7 cellular contexts compared by ENCODE assay signal in the genomic region with DNA sequence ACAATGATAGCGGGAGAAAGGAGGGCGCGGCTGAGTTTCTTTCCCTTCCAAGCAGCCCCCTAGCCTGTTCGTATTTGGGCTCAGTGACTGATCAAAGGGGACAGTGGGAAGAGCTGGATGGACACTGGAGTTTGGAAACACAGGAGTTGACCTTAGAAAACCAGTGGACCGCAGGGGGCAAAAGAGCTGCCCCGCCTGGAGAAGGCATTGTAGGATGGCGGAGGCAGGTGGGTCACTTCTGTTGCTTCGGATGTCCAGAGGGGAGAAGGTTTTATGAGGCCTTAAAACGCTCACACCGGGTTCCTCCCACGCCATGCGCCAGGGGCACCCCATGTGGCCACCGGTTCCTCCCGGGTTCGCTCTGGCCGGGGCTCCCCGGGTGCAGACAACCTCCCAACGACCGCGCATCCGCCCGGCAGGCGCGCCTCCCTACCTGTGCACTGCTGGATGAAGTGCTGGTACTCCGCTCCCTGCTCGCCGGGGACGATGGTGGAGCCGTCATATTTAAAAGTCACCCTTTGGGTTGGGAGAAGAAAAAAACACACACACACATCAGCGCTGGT. TPM values are rescaled to one million over a fixed set of nuclear protein-coding genes. Genes with fewer than 3 reads are reported as not detected.
A peak's percentile ranks its signal among the peaks of the same experiment; 100 is the strongest.
DNase-seq lines count a peak whose midpoint lies in the region; ATAC-seq and TF ChIP-seq lines count a peak whose summit lies in the region.

No MANE protein-coding gene starts in this region.

- no peak overlapping the region for H2BK120ac ChIP-seq in mesendoderm (ENCODE audit: low read depth, low read length)

- H4K8ac ChIP-seq in mesendoderm (ENCODE audit: low read depth, low read length) = no peak overlapping the region

- no peak overlapping the region for H2AK5ac ChIP-seq in mesendoderm (ENCODE audit: low read length)

- TF ChIP-seq EP300 in tibial nerve (IDR thresholded peaks at IDR 0.05) = no peak

- peak overlapping the region; percentile 90 for H3K56ac ChIP-seq in mesendoderm (ENCODE audit: low read length)

- DNase-seq in choroid plexus epithelial cell (ENCODE audit: low read depth) = peak; percentile 16
- no peak for DNase-seq in mesendoderm
- no peak for DNase-seq in tibial nerve (ENCODE audit: low spot score in 2 of 2)
- DNase-seq in DMS153 treated with DMSO at 0.1 percent for 48 hours (lab: John Stamatoyannopoulos, UW; ENCODE audit: unreplicated experiment) = no peak

- peaks cover 22% of the 10 kb centered on the region; the same call in 1 of the 2 replicates for H3F3A ChIP-seq in SU-DHL-6 (ENCODE audit: insufficient read depth)

- H3K4ac ChIP-seq in mesendoderm (ENCODE audit: low read depth, low read length) = peak overlapping the region; percentile 66

- H3K4me3 ChIP-seq in SU-DHL-6 (ENCODE audit: insufficient read depth, low read length, poor library complexity, severe bottlenecking) (peak overlapping the region; percentile 91), choroid plexus epithelial cell (ENCODE audit: low read depth, low read length) (peak overlapping the region; percentile 77), mesendoderm (ENCODE audit: low read length) (peak overlapping the region; percentile 81), tibial nerve (peak overlapping the region; percentile 58 to 94 (median 86))

- TF ChIP-seq CTCF in SU-DHL-6 (IDR thresholded peaks at IDR 0.05; ENCODE audit: insufficient read depth, low read length, poor library complexity, severe bottlenecking) (no peak), choroid plexus epithelial cell (conservative IDR thresholded peaks at IDR 0.05; ENCODE audit: low read depth, low read length) (no peak), tibial nerve (IDR thresholded peaks at IDR 0.05) (no peak)

- no peaks in the 10 kb centered on the region for H4K20me1 ChIP-seq in SU-DHL-6 (ENCODE audit: low read depth, low read length)

- TF ChIP-seq POLR2A in tibial nerve (IDR thresholded peaks at IDR 0.05) = no peak

- no peaks in the 10 kb centered on the region for H3K27me3 ChIP-seq in SU-DHL-6 (ENCODE audit: low read length)
- H3K27me3 ChIP-seq in mesendoderm (ENCODE audit: insufficient read depth, low read length, poor library complexity) = no peaks in the 10 kb centered on the region
- no peaks in the 10 kb centered on the region for H3K27me3 ChIP-seq in tibial nerve

- H2BK15ac ChIP-seq in mesendoderm (replicated peaks; ENCODE audit: low read depth) = no peak overlapping the region

- peaks cover 9% of the 10 kb centered on the region for H3K79me1 ChIP-seq in mesendoderm (ENCODE audit: low read length)

- peak overlapping the region; percentile 12 for H2AFZ ChIP-seq in SU-DHL-6 (ENCODE audit: low read depth, low read length, severe bottlenecking)

- H3K36me3 ChIP-seq in SU-DHL-6 (ENCODE audit: low read length) (0 out of 2 replicates have a peak, but pooled peaks cover 4% of the 10 kb centered on the region), mesendoderm (ENCODE audit: control insufficient read depth, insufficient read depth, low read length) (no peaks in the 10 kb centered on the region), tibial nerve (no peaks in the 10 kb centered on the region)

- no peak overlapping the region for H3K23ac ChIP-seq in mesendoderm (ENCODE audit: low read length)

- ATAC-seq in GM18867 (IDR thresholded peaks at IDR 0.05; ENCODE audit: unreplicated experiment) (peak; percentile 38), HG02870 (IDR thresholded peaks at IDR 0.05; ENCODE audit: unreplicated experiment) (peak; percentile 27)

- no CpG with 5 or more reads among the region's 30 CpGs for WGBS in mesendoderm (ENCODE audit: extremely low coverage, insufficient coverage, low lambda C conversion rate)
- WGBS in tibial nerve, 2 donors = 2 to 3% methylated on average over 30 of the region's 30 CpGs

- no peak overlapping the region for H4K5ac ChIP-seq in mesendoderm (ENCODE audit: low read length)

- H3K9me2 ChIP-seq in SU-DHL-6 (replicated peaks; ENCODE audit: insufficient read depth, low read length) = no peaks in the 10 kb centered on the region

- H3K27ac ChIP-seq in SU-DHL-6 (ENCODE audit: low read depth, low read length) = peak overlapping the region; percentile 66
- no peak overlapping the region for H3K27ac ChIP-seq in mesendoderm (ENCODE audit: low read depth, low read length)
- peak overlapping the region; percentile 38 to 88 (median 82) for H3K27ac ChIP-seq in tibial nerve

- H3K9me3 ChIP-seq in SU-DHL-6 (ENCODE audit: insufficient read depth, low read length) (no peaks in the 10 kb centered on the region), tibial nerve (no peaks in the 10 kb centered on the region)

- peak overlapping the region; percentile 68 for H3K4me2 ChIP-seq in SU-DHL-6 (ENCODE audit: low read depth, low read length, poor library complexity, severe bottlenecking)
- peak overlapping the region; percentile 90 for H3K4me2 ChIP-seq in mesendoderm (ENCODE audit: low read length)

- peaks cover 55% of the 10 kb centered on the region for H3K79me2 ChIP-seq in SU-DHL-6 (ENCODE audit: insufficient read depth, low read length)
- H3K79me2 ChIP-seq in mesendoderm (ENCODE audit: control insufficient read depth, insufficient read depth, low read length) = peaks cover 29% of the 10 kb centered on the region

- H2BK5ac ChIP-seq in mesendoderm (ENCODE audit: low read length) = no peak overlapping the region

- H3K18ac ChIP-seq in mesendoderm (ENCODE audit: low read length) = peak overlapping the region; percentile 69

- H3K9ac ChIP-seq in SU-DHL-6 (ENCODE audit: low read length) (peak overlapping the region; percentile 87), mesendoderm (ENCODE audit: low read length) (peak overlapping the region; percentile 85)

- H3K4me1 ChIP-seq in mesendoderm (ENCODE audit: control insufficient read depth, low read depth, low read length) (peaks cover 2% of the 10 kb centered on the region), tibial nerve (peaks cover 0 to 70% (median 31%) of the 10 kb centered on the region in 4 donors)

RNA-seq across cellular contexts. Expression of gene COTL1, which starts 0.7 kb away (rescaled TPM):
- 102 TPM for polyA plus RNA-seq in mesendoderm (2013, experiment 1 of 2)
- polyA plus RNA-seq in mesendoderm (2013, experiment 2 of 2) = 104 TPM
- total RNA-seq in tibial nerve = 10 to 100 TPM; 29.9 to 84.9 (median 52.6) TPM

RNA-seq across cellular contexts. Expression of gene KLHL36, which starts 31.2 kb away (rescaled TPM):
- polyA plus RNA-seq in mesendoderm (2013, experiment 1 of 2) = 6.7 TPM
- polyA plus RNA-seq in mesendoderm (2013, experiment 2 of 2) = 7.3 TPM
- total RNA-seq in tibial nerve = 10 to 100 TPM; 60.1 to 75.3 (median 66.0) TPM
